In genomic region chrX:110000854-110001701, GRCh38 we compare ENCODE assay signal across 1 cellular context.
TF ChIP-seq lines count a peak whose summit lies in the region.

No MANE protein-coding gene starts in this region.

TF ChIP-seq in K562, 482 proteins besides CTCF, POLR2A, EP300 and RAD21 (continued from another document and continues in another):
- TF ChIP-seq UBTF (IDR thresholded peaks at IDR 0.05; ENCODE audit: borderline replicate concordance in 1 of 2, low read depth in 2 of 2, low read length in 2 of 2) (no peak), CREB3 (tag; conservative IDR thresholded peaks at IDR 0.05; ENCODE audit: low read depth) (peak; percentile 100), NELFE (IDR thresholded peaks at IDR 0.05; ENCODE audit: insufficient read depth, insufficient read length) (no peak), ZNF76 (CRISPR knock-in tag; IDR thresholded peaks at IDR 0.05; ENCODE audit: borderline replicate concordance) (peak; percentile 99), BRF1 (IDR thresholded peaks at IDR 0.05; ENCODE audit: borderline replicate concordance, extremely low read depth, insufficient read length) (no peak), ZBTB7A (IDR thresholded peaks at IDR 0.05; ENCODE audit: borderline replicate concordance, control insufficient read depth, low read depth, low read length) (no peak), HMG20B (CRISPR knock-in tag; IDR thresholded peaks at IDR 0.05) (peak; percentile 73; the same call in 1 of the 2 replicates), NR4A1 (CRISPR knock-in tag; IDR thresholded peaks at IDR 0.05) (peak; percentile 99), NR4A1 (tag; IDR thresholded peaks at IDR 0.05) (peak; percentile 100), ATF1 (CRISPR knock-in tag; IDR thresholded peaks at IDR 0.05) (no peak), ATF1 (tag; IDR thresholded peaks at IDR 0.05) (peak; percentile 87), MAFG (tag; conservative IDR thresholded peaks at IDR 0.05) (peak; percentile 76), ZNF431 (CRISPR knock-in tag; IDR thresholded peaks at IDR 0.05) (no peak), ETS2 (tag; IDR thresholded peaks at IDR 0.05; ENCODE audit: borderline replicate concordance, poor library complexity, severe bottlenecking) (peak; percentile 94), SIX5 (IDR thresholded peaks at IDR 0.05; ENCODE audit: borderline replicate concordance in 1 of 2, insufficient read depth in 1 of 2, low read depth in 1 of 2, low read length in 2 of 2) (peak; percentile 12 to 41; a peak in 2 of 4 replicates), PRMT5 (CRISPR knock-in tag; IDR thresholded peaks at IDR 0.05) (no peak), CEBPB (tag; IDR thresholded peaks at IDR 0.05) (no peak), MBD1 (CRISPR knock-in tag; IDR thresholded peaks at IDR 0.05) (peak; percentile 92), TAF9B (IDR thresholded peaks at IDR 0.05; ENCODE audit: partially characterized antibody) (no peak), NFE2 (IDR thresholded peaks at IDR 0.05; ENCODE audit: low read depth) (no peak), POU5F1 (IDR thresholded peaks at IDR 0.05; ENCODE audit: borderline replicate concordance, low read depth, low read length, partially characterized antibody) (no peak), GTF2A2 (tag; IDR thresholded peaks at IDR 0.05) (peak; percentile 96), HDAC8 (tag; IDR thresholded peaks at IDR 0.05) (peak; percentile 99), TCF3 (CRISPR knock-in tag; IDR thresholded peaks at IDR 0.05) (no peak), PBX2 (CRISPR knock-in tag; IDR thresholded peaks at IDR 0.05; ENCODE audit: low read depth) (no peak), PBX2 (tag; conservative IDR thresholded peaks at IDR 0.05; ENCODE audit: low read depth) (peak; percentile 89), HCFC1 (IDR thresholded peaks at IDR 0.05; ENCODE audit: low read depth, low read length) (no peak), ZNF785 (CRISPR knock-in tag; IDR thresholded peaks at IDR 0.05) (peak; percentile 70; the same call in 1 of the 2 replicates), NFIX (CRISPR knock-in tag; IDR thresholded peaks at IDR 0.05; ENCODE audit: low read depth) (peak; percentile 74), HMGXB4 (CRISPR knock-in tag; IDR thresholded peaks at IDR 0.05) (no peak), ILK (tag; IDR thresholded peaks at IDR 0.05; ENCODE audit: borderline replicate concordance, low read depth) (peak; percentile 93), ZNF224 (CRISPR knock-in tag; IDR thresholded peaks at IDR 0.05) (no peak), ZNF239 (CRISPR knock-in tag; IDR thresholded peaks at IDR 0.05) (peak; percentile 94), RBM17 (IDR thresholded peaks at IDR 0.05; ENCODE audit: borderline replicate concordance, low read depth, low read length) (no peak), CREM (IDR thresholded peaks at IDR 0.05; ENCODE audit: low read depth) (no peak), ZNF583 (CRISPR knock-in tag; IDR thresholded peaks at IDR 0.05) (peak; percentile 100), NFYB (IDR thresholded peaks at IDR 0.05; ENCODE audit: extremely low read depth, insufficient read length) (no peak), ZBTB33 (CRISPR knock-in tag; IDR thresholded peaks at IDR 0.05) (no peak), EHMT2 (IDR thresholded peaks at IDR 0.05) (no peak), ZNF311 (CRISPR knock-in tag; IDR thresholded peaks at IDR 0.05) (peak; percentile 99), ZNF655 (CRISPR knock-in tag; IDR thresholded peaks at IDR 0.05) (peak; percentile 77; the same call in 1 of the 2 replicates), ZBTB9 (CRISPR knock-in tag; IDR thresholded peaks at IDR 0.05) (peak; percentile 99), ELF4 (CRISPR knock-in tag; IDR thresholded peaks at IDR 0.05) (peak; percentile 97), ZNF184 (CRISPR knock-in tag; IDR thresholded peaks at IDR 0.05) (no peak), ETV6 (IDR thresholded peaks at IDR 0.05; ENCODE audit: borderline replicate concordance in 1 of 2, low read depth in 2 of 2, low read length in 1 of 2) (no peak), ETV6 (CRISPR knock-in tag; IDR thresholded peaks at IDR 0.05; ENCODE audit: borderline replicate concordance) (no peak), ZBTB34 (CRISPR knock-in tag; IDR thresholded peaks at IDR 0.05) (peak; percentile 97), DEAF1 (CRISPR knock-in tag; IDR thresholded peaks at IDR 0.05) (peak; percentile 82), ZC3H11A (IDR thresholded peaks at IDR 0.05; ENCODE audit: low read depth, low read length) (no peak), ZZZ3 (IDR thresholded peaks at IDR 0.05) (no peak), RB1 (IDR thresholded peaks at IDR 0.05; ENCODE audit: low read depth) (no peak)
